ENCODE assay signal across 1 cellular context in genomic region chr5:180818942-180819341, GRCh38.
TF ChIP-seq lines count a peak whose summit lies in the region.

No MANE protein-coding gene starts in this region.

TF ChIP-seq in WTC11, 78 proteins besides CTCF, POLR2A, EP300 and RAD21 (continued from another document):
- TF ChIP-seq ZNF138 (CRISPR knock-in tag; conservative IDR thresholded peaks at IDR 0.05) (no peak), PREB (CRISPR knock-in tag; IDR thresholded peaks at IDR 0.05; ENCODE audit: borderline replicate concordance) (no peak), NR1H2 (CRISPR knock-in tag; IDR thresholded peaks at IDR 0.05) (no peak), ATF6 (CRISPR knock-in tag; IDR thresholded peaks at IDR 0.05) (no peak)
